In the genomic region with DNA sequence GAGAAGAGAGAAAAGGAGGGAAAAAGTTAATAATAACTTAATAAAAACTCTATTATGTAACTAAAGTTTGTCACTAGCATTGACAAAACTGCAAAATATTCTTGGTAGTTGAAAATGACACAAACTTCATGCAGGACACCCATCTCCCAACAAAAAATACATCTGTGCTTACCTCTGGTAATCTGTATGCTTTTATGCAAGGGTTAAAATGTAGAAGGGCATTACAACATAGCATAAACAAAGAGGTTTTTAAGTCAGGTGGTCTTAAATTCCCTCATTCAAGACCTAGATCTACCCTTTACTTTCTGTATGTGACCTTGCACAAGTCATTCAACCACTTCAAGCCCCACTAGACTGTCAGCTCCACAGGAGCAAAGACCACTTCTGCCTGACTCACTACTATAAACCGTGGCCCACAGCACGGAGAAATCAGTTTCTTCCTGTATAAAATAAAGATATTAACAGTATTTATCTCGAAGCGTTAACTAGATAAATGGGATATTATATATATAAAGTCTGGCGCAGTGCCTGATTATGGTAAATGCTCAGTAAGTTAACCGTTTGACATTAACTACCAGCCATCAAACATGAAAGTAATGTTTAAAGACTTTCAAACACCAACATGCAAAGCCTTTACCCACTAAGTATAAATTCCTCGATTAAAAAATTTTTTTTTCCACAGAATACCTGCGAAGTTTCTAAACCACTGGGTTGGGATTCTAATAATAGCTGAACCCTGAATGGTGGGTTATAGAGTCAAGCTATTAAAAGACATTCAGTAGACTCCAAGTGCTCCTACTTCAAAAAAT, we compare ENCODE assay signal across 8 cellular contexts. TPM values are rescaled to one million over a fixed set of nuclear protein-coding genes. Genes with fewer than 3 reads are reported as not detected.
DNase-seq lines count a peak whose midpoint lies in the region; ATAC-seq and TF ChIP-seq lines count a peak whose summit lies in the region.

No MANE protein-coding gene starts in this region.

- peak overlapping the region; percentile 74 to 86 for H3K4me3 Mint-ChIP-seq in effector memory CD8-positive, alpha-beta T cell
- H3K4me3 Mint-ChIP-seq in neural progenitor cell, result peak overlapping the region; percentile 90

- H3K27ac Mint-ChIP-seq in effector memory CD8-positive, alpha-beta T cell, result peak overlapping the region; percentile 90 to 97
- peak overlapping the region; percentile 44 for H3K27ac Mint-ChIP-seq in neural progenitor cell

- H2AFZ ChIP-seq in OCI-LY3 (ENCODE audit: low read depth, low read length) (peak overlapping the region; percentile 28; the same call in 1 of the 2 replicates), neural progenitor cell (replicated peaks) (no peak overlapping the region)

- H3K9ac ChIP-seq in OCI-LY3 (ENCODE audit: low read length) (peak overlapping the region; percentile 90), neural progenitor cell (peak overlapping the region; percentile 59)

- H3K27me3 Mint-ChIP-seq in effector memory CD8-positive, alpha-beta T cell, result no peaks in the 10 kb centered on the region
- no peaks in the 10 kb centered on the region for H3K27me3 Mint-ChIP-seq in neural progenitor cell (ENCODE audit: insufficient read depth, low read depth)

- H3K79me2 ChIP-seq in OCI-LY3 (ENCODE audit: low read length), result peaks cover 27% of the 10 kb centered on the region
- H3K79me2 ChIP-seq in neural progenitor cell (ENCODE audit: low read depth), result peaks cover 42% of the 10 kb centered on the region

- H3K9me3 Mint-ChIP-seq in effector memory CD8-positive, alpha-beta T cell, result peaks cover 5 to 7% of the 10 kb centered on the region in 2 donors
- peaks cover 18% of the 10 kb centered on the region for H3K9me3 Mint-ChIP-seq in neural progenitor cell

- H3K9me3 ChIP-seq in OCI-LY3 (ENCODE audit: insufficient read depth, low read length), result no peaks in the 10 kb centered on the region
- H3K9me3 ChIP-seq in neural progenitor cell (ENCODE audit: low read depth), result peaks cover 10% of the 10 kb centered on the region

- ATAC-seq in effector memory CD8-positive, alpha-beta T cell (replicated peaks), result no peak
- ATAC-seq in HG03045 (IDR thresholded peaks at IDR 0.05; ENCODE audit: unreplicated experiment) (no peak), HG03520 (IDR thresholded peaks at IDR 0.05; ENCODE audit: unreplicated experiment) (no peak), left lobe of liver (no peak)

- H3K4me2 ChIP-seq in OCI-LY3 (ENCODE audit: low read length), result peak overlapping the region; percentile 95
- peak overlapping the region; percentile 98 for H3K4me2 ChIP-seq in neural progenitor cell

- H4K20me1 ChIP-seq in OCI-LY3 (ENCODE audit: insufficient read depth, low read length) (no peaks in the 10 kb centered on the region), neural progenitor cell (ENCODE audit: low read depth) (peaks cover 11% of the 10 kb centered on the region)

- H3K27me3 ChIP-seq in OCI-LY3 (ENCODE audit: low read depth, low read length) (no peaks in the 10 kb centered on the region), neural progenitor cell (no peaks in the 10 kb centered on the region)

- peaks cover 23 to 34% of the 10 kb centered on the region in 2 donors for H3K4me1 Mint-ChIP-seq in effector memory CD8-positive, alpha-beta T cell (ENCODE audit: low read depth in 2 of 2)
- H3K4me1 Mint-ChIP-seq in neural progenitor cell, result peaks cover 26% of the 10 kb centered on the region

- H3F3A ChIP-seq in neural progenitor cell (ENCODE audit: low read depth), result peaks cover 28% of the 10 kb centered on the region

- peak overlapping the region; percentile 88 for H3K27ac ChIP-seq in OCI-LY3 (ENCODE audit: low read length)
- H3K27ac ChIP-seq in neural progenitor cell, result no peak overlapping the region

- DNase-seq in GM12865 (ENCODE audit: low read depth), result peak; percentile 35
- peak in 1 of 3 experiments; percentile 6 for DNase-seq in effector memory CD8-positive, alpha-beta T cell
- DNase-seq in neural progenitor cell (ENCODE audit: low spot score), result no peak
- no peak for DNase-seq in middle frontal gyrus (ENCODE audit: extremely low spot score, low spot score)
- no peak for DNase-seq in left lobe of liver (ENCODE audit: low spot score)

- peak overlapping the region; percentile 71 for H3K4me3 ChIP-seq in GM12865 (ENCODE audit: low read depth, low read length)
- H3K4me3 ChIP-seq in OCI-LY3 (ENCODE audit: low read length), result peak overlapping the region; percentile 93
- peak overlapping the region; percentile 82 for H3K4me3 ChIP-seq in neural progenitor cell

- TF ChIP-seq CTCF in GM12865 (IDR thresholded peaks at IDR 0.05; ENCODE audit: insufficient read depth, low read depth, low read length, missing control alignments) (no peak), OCI-LY3 (IDR thresholded peaks at IDR 0.05; ENCODE audit: low read depth, low read length) (no peak), neural progenitor cell (IDR thresholded peaks at IDR 0.05) (no peak)

- peaks cover 26% of the 10 kb centered on the region for H3K36me3 Mint-ChIP-seq in effector memory CD8-positive, alpha-beta T cell (ENCODE audit: insufficient read depth)
- H3K36me3 Mint-ChIP-seq in neural progenitor cell, result peaks cover 22% of the 10 kb centered on the region

- peaks cover 2% of the 10 kb centered on the region for H3K36me3 ChIP-seq in OCI-LY3 (replicated peaks; ENCODE audit: low read depth, low read length)
- H3K36me3 ChIP-seq in neural progenitor cell, result no peaks in the 10 kb centered on the region

- H3K4me1 ChIP-seq in OCI-LY3 (ENCODE audit: low read length) (peaks cover 35% of the 10 kb centered on the region), neural progenitor cell (peaks cover 15% of the 10 kb centered on the region)

RNA-seq across cellular contexts. Expression of gene FBXL17, which starts 2.0 kb away (rescaled TPM):
- total RNA-seq in neural progenitor cell (ENCODE audit: low replicate concordance) (6.3 and 7.6 TPM in 2 replicates), left lobe of liver (9.6 TPM)
